Comparison of ENCODE assay signal across 20 cellular contexts in genomic region chr5:27491047-27491446, GRCh38.
"Had no signal": no experiment of that assay in that cellular context is flagged by ENCODE, and none has a peak within 500 bp of the region (broad histone marks: within the 10 kb centered on the region; RNA-seq: fewer than 3 reads in every experiment).

No MANE protein-coding gene starts in this region.

- H3K4me1 ChIP-seq: ascending aorta, esophagus muscularis mucosa, gastroesophageal sphincter, heart left ventricle, left ventricle myocardium inferior, tibial nerve had no signal

- H3K4me3 Mint-ChIP-seq: activated T-cell treated with anti-CD3 and anti-CD28 coated beads, Interleukin-2, amount 50 U/mL, for 72 hours; memory B cell; stimulated activated naive CD8-positive, alpha-beta T cell treated with anti-CD3 and anti-CD28 coated beads, Interleukin-15, Interleukin-2, amounts not matched to agents 100 ng/mL and 50 ng/mL, for 24 hours had no signal

- FAIRE-seq: urothelium cell line had no signal

- H3K27me3 ChIP-seq: ascending aorta, esophagus muscularis mucosa, gastroesophageal sphincter, heart left ventricle, tibial nerve had no signal

- DNase-seq: activated CD4-positive, alpha-beta T cell treated with anti-CD3 and anti-CD28 coated beads, Interleukin-2, amount 50 U/mL, for 4 hours; activated effector memory CD4-positive, alpha-beta T cell treated with anti-CD3 and anti-CD28 coated beads, Interleukin-2, amount 50 U/mL, for 16 hours; activated naive CD4-positive, alpha-beta T cell treated with anti-CD3 and anti-CD28 coated beads, Interleukin-2, amount 50 U/mL, for 16 hours; activated T-cell treated with anti-CD3 and anti-CD28 coated beads, Interleukin-2, amount 50 U/mL, for 72 hours; cerebellar nuclear complex; effector CD8-positive, alpha-beta T cell; heart left ventricle; left ventricle myocardium inferior; occipital lobe; posterior cingulate gyrus; stimulated activated CD4-positive, alpha-beta T cell treated with anti-CD3 and anti-CD28 coated beads, Interleukin-15, amount 100 ng/mL, for 24 hours; stimulated activated CD4-positive, alpha-beta T cell treated with anti-CD3 and anti-CD28 coated beads, Interleukin-2, amount 100 ng/mL, for 48 hours had no signal

- H3K27ac ChIP-seq: ascending aorta, esophagus muscularis mucosa, gastroesophageal sphincter, heart left ventricle, left ventricle myocardium inferior, tibial nerve, VCaP had no signal

- H3K36me3 ChIP-seq: ascending aorta, esophagus muscularis mucosa, gastroesophageal sphincter, heart left ventricle, left ventricle myocardium inferior, tibial nerve had no signal

- H3K9me3 ChIP-seq: ascending aorta, esophagus muscularis mucosa, tibial nerve had no signal

- ATAC-seq: activated T-cell treated with anti-CD3 and anti-CD28 coated beads, Interleukin-2, amount 50 U/mL, for 72 hours; gastroesophageal sphincter; heart left ventricle had no signal

- H3K4me1 Mint-ChIP-seq: memory B cell had no signal

- H3K27ac Mint-ChIP-seq: activated T-cell treated with anti-CD3 and anti-CD28 coated beads, Interleukin-2, amount 50 U/mL, for 72 hours; memory B cell; stimulated activated naive CD8-positive, alpha-beta T cell treated with anti-CD3 and anti-CD28 coated beads, Interleukin-15, Interleukin-2, amounts not matched to agents 100 ng/mL and 50 ng/mL, for 24 hours had no signal

- H3K27me3 Mint-ChIP-seq: memory B cell; stimulated activated naive CD8-positive, alpha-beta T cell treated with anti-CD3 and anti-CD28 coated beads, Interleukin-15, Interleukin-2, amounts not matched to agents 100 ng/mL and 50 ng/mL, for 24 hours had no signal

- H3K4me3 ChIP-seq: ascending aorta, esophagus muscularis mucosa, gastroesophageal sphincter, heart left ventricle, left ventricle myocardium inferior, tibial nerve had no signal

- H3K36me3 Mint-ChIP-seq: memory B cell had no signal
